1 cellular context compared by ENCODE assay signal in genomic region chr18:37487400-37487831, GRCh38.
TF ChIP-seq lines count a peak whose summit lies in the region.

No MANE protein-coding gene starts in this region.

TF ChIP-seq in GM23338, 12 proteins besides CTCF, POLR2A, EP300 and RAD21 (continued from another document):
- TF ChIP-seq REST (IDR thresholded peaks at IDR 0.05; ENCODE audit: unreplicated experiment) (no peak), ZNF114 (CRISPR knock-in tag; IDR thresholded peaks at IDR 0.05) (no peak)
